21 cellular contexts compared by ENCODE assay signal in the genomic region with DNA sequence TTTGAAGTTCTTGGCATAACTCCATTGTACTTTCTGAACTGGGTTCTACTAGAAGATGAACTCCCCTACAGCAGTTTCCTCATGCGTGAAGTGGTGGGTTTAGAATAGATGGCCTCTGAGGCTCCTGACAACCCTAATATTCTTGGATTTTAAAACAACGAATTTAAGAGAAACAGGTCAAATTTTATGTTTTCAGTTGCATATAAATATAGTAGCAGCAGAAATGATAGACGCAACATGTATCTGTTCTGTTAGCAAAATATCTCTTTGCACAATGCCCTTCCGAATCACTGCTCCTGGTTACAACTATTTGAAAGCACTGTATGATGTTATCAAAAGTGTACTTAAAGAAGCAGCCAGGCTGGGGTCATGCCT.
DNase-seq lines count a peak whose midpoint lies in the region; ATAC-seq and TF ChIP-seq lines count a peak whose summit lies in the region.
"Had no signal": no experiment of that assay in that cellular context is flagged by ENCODE, and none has a peak within 500 bp of the region (broad histone marks: within the 10 kb centered on the region; RNA-seq: fewer than 3 reads in every experiment).

No MANE protein-coding gene starts in this region.

- intact Hi-C loops in ascending aorta (cut with DNase I) (loop anchor here (2.0 kb wide), 1 partner anchor 16 kb away; no protein-coding TSS in a partner anchor), tibial artery (cut with DNase I; ENCODE audit: low total_unique reads) (no loop called here)

- H3K4me1 ChIP-seq in ascending aorta (peaks cover 19 to 51% of the 10 kb centered on the region in 2 donors), tibial artery (peaks cover 0 to 64% (median 40%) of the 10 kb centered on the region in 4 donors), SJCRH30 (no peaks in the 10 kb centered on the region), foreskin keratinocyte (no peaks in the 10 kb centered on the region)
- H3K4me1 ChIP-seq: BE2C; BLaER1 treated with 17β-estradiol and CSF1 and Interleukin-3, amounts not matched to agents 10 nM and 100 nM had no signal

- H3K27me3 Mint-ChIP-seq in chondrocyte (ENCODE audit: low read depth): peaks cover 8% of the 10 kb centered on the region
- H3K27me3 Mint-ChIP-seq in stimulated activated memory B cell treated with anti-CD40 and anti-IgM and Interleukin-4, amounts not matched to agents 10 μg/mL and 1 μg/mL and 100 μg/mL, for 72 hours: peaks cover 22% of the 10 kb centered on the region

- H3K36me3 ChIP-seq in ascending aorta (no peaks in the 10 kb centered on the region), tibial artery (no peaks in the 10 kb centered on the region), SJCRH30 (no peaks in the 10 kb centered on the region)
- H3K36me3 ChIP-seq: BE2C; BLaER1 treated with 17β-estradiol and CSF1 and Interleukin-3, amounts not matched to agents 10 nM and 100 nM had no signal

- H3K4me3 ChIP-seq in ascending aorta: peak overlapping the region in 1 of 2 donors; percentile 33
- H3K4me3 ChIP-seq in tibial artery: peak overlapping the region in 1 of 2 donors; percentile 9
- no peak overlapping the region for H3K4me3 ChIP-seq in SJCRH30
- H3K4me3 ChIP-seq: BLaER1 treated with 17β-estradiol and CSF1 and Interleukin-3, amounts not matched to agents 10 nM and 100 nM; GM12878; GM23338 had no signal

- H3K9me3 ChIP-seq in ascending aorta: no peaks in the 10 kb centered on the region
- H3K9me3 ChIP-seq in tibial artery: no peaks in the 10 kb centered on the region
- no peaks in the 10 kb centered on the region for H3K9me3 ChIP-seq in SJCRH30 (replicated peaks)
- H3K9me3 ChIP-seq: BE2C; BLaER1 treated with 17β-estradiol and CSF1 and Interleukin-3, amounts not matched to agents 10 nM and 100 nM had no signal

- no peak for ATAC-seq in HG03196 (IDR thresholded peaks at IDR 0.05; ENCODE audit: unreplicated experiment)
- no peak for ATAC-seq in stimulated activated memory B cell treated with anti-CD40 and anti-IgM and Interleukin-4, amounts not matched to agents 10 μg/mL and 1 μg/mL and 100 μg/mL, for 72 hours
- no peak for ATAC-seq in foreskin keratinocyte
- ATAC-seq: GM12878, GM23338, HCT116 had no signal

- no peaks in the 10 kb centered on the region for H3K36me3 Mint-ChIP-seq in chondrocyte (ENCODE audit: low read depth)
- H3K36me3 Mint-ChIP-seq in stimulated activated memory B cell treated with anti-CD40 and anti-IgM and Interleukin-4, amounts not matched to agents 10 μg/mL and 1 μg/mL and 100 μg/mL, for 72 hours: no peaks in the 10 kb centered on the region
- H3K36me3 Mint-ChIP-seq: CD14-positive monocyte; CD8-positive, alpha-beta memory T cell had no signal

- DNase-seq in ascending aorta (ENCODE audit: low spot score in 2 of 2) (no peak), chondrocyte (ENCODE audit: low spot score) (no peak), tibial artery (no peak), SJCRH30 (no peak), foreskin keratinocyte (no peak)
- DNase-seq: BE2C; CD4-positive, alpha-beta T cell; CD8-positive, alpha-beta memory T cell; DMS 273 treated with DMSO at 0.1 percent for 48 hours; DMS79; EL; GDM1; H9 had no signal

- H3K27me3 ChIP-seq in ascending aorta: no peaks in the 10 kb centered on the region
- no peaks in the 10 kb centered on the region for H3K27me3 ChIP-seq in layer of hippocampus (ENCODE audit: control insufficient read depth, insufficient read depth, low read length)
- no peaks in the 10 kb centered on the region for H3K27me3 ChIP-seq in tibial artery
- no peaks in the 10 kb centered on the region for H3K27me3 ChIP-seq in SJCRH30
- H3K27me3 ChIP-seq in foreskin keratinocyte: peaks cover 6% of the 10 kb centered on the region
- H3K27me3 ChIP-seq: BE2C; BLaER1 treated with 17β-estradiol and CSF1 and Interleukin-3, amounts not matched to agents 10 nM and 100 nM had no signal

- peaks cover 45% of the 10 kb centered on the region for H3K4me1 Mint-ChIP-seq in chondrocyte (ENCODE audit: low read depth)
- no peaks in the 10 kb centered on the region for H3K4me1 Mint-ChIP-seq in stimulated activated memory B cell treated with anti-CD40 and anti-IgM and Interleukin-4, amounts not matched to agents 10 μg/mL and 1 μg/mL and 100 μg/mL, for 72 hours
- H3K4me1 Mint-ChIP-seq: CD14-positive monocyte; CD8-positive, alpha-beta memory T cell had no signal

- no peak for TF ChIP-seq CTCF in ascending aorta (IDR thresholded peaks at IDR 0.05)
- no peak for TF ChIP-seq CTCF in chondrocyte (IDR thresholded peaks at IDR 0.05)
- TF ChIP-seq CTCF in tibial artery (IDR thresholded peaks at IDR 0.05): no peak
- TF ChIP-seq CTCF in foreskin keratinocyte (conservative IDR thresholded peaks at IDR 0.05): no peak

- H3K27ac Mint-ChIP-seq in chondrocyte (ENCODE audit: unreplicated experiment): peak overlapping the region; percentile 9
- H3K27ac Mint-ChIP-seq in stimulated activated memory B cell treated with anti-CD40 and anti-IgM and Interleukin-4, amounts not matched to agents 10 μg/mL and 1 μg/mL and 100 μg/mL, for 72 hours: no peak overlapping the region
- H3K27ac Mint-ChIP-seq: CD14-positive monocyte; CD4-positive, alpha-beta T cell; GM23338; H9 had no signal

- no peaks in the 10 kb centered on the region for H3K9me3 Mint-ChIP-seq in chondrocyte (ENCODE audit: low read depth)
- peaks cover 2% of the 10 kb centered on the region for H3K9me3 Mint-ChIP-seq in stimulated activated memory B cell treated with anti-CD40 and anti-IgM and Interleukin-4, amounts not matched to agents 10 μg/mL and 1 μg/mL and 100 μg/mL, for 72 hours
- H3K9me3 Mint-ChIP-seq: CD14-positive monocyte; CD4-positive, alpha-beta T cell had no signal

- peak overlapping the region; percentile 69 to 73 for H3K27ac ChIP-seq in ascending aorta
- H3K27ac ChIP-seq in layer of hippocampus (ENCODE audit: low read depth, low read length): peak overlapping the region; percentile 44
- peak overlapping the region; percentile 73 to 81 for H3K27ac ChIP-seq in tibial artery
- no peak overlapping the region for H3K27ac ChIP-seq in SJCRH30
- H3K27ac ChIP-seq in foreskin keratinocyte: no peak overlapping the region
- H3K27ac ChIP-seq: BLaER1 treated with 17β-estradiol and CSF1 and Interleukin-3, amounts not matched to agents 10 nM and 100 nM had no signal

- H3K4me3 Mint-ChIP-seq in chondrocyte (ENCODE audit: unreplicated experiment): no peak overlapping the region
- no peak overlapping the region for H3K4me3 Mint-ChIP-seq in stimulated activated memory B cell treated with anti-CD40 and anti-IgM and Interleukin-4, amounts not matched to agents 10 μg/mL and 1 μg/mL and 100 μg/mL, for 72 hours
- H3K4me3 Mint-ChIP-seq: CD14-positive monocyte; CD4-positive, alpha-beta T cell; CD8-positive, alpha-beta memory T cell; GM23338; H9 had no signal

Comparison
In these comparisons a context has a peak if more than half of its experiments do, and no peak if none do; other contexts are left out.
1. H3K27ac ChIP-seq: peak in ascending aorta (2 of 2), layer of hippocampus (single experiment) and tibial artery (2 of 2); none in SJCRH30 (single experiment) and foreskin keratinocyte (single experiment).